8 cellular contexts compared by ENCODE assay signal in genomic region chr15:45586990-45587860, GRCh38. TPM values are rescaled to one million over a fixed set of nuclear protein-coding genes. Genes with fewer than 3 reads are reported as not detected.
DNase-seq lines count a peak whose midpoint lies in the region; ATAC-seq, FAIRE-seq and TF ChIP-seq lines count a peak whose summit lies in the region.

Gene BLOC1S6, plus strand, starts transcription at chr15:45587379. Its CDS starts 65 bp downstream, at chr15:45587444.

- BruUV-seq in mammary epithelial cell (replicated peaks; lab: Mats Ljungman, UMichigan): no TSS peak

- TF ChIP-seq EP300 in A549 (IDR thresholded peaks at IDR 0.05): no peak

- H3K36me3 ChIP-seq in WERI-Rb-1 (peaks cover 3% of the 10 kb centered on the region), mammary epithelial cell (ENCODE audit: insufficient read depth, low read length) (no peaks in the 10 kb centered on the region), small intestine (ENCODE audit: control insufficient read depth in 2 of 2, insufficient read depth in 2 of 2, low read length in 2 of 2) (no peaks in the 10 kb centered on the region)

- H2AFZ ChIP-seq in mammary epithelial cell (ENCODE audit: low read depth, low read length): peak within 1 kb of the TSS; percentile 94

- H3K9ac ChIP-seq in mammary epithelial cell (ENCODE audit: insufficient read depth, low read length): peak within 1 kb of the TSS; percentile 99

- no peaks in the 10 kb centered on the region for H3K9me3 ChIP-seq in A549
- H3K9me3 ChIP-seq in WERI-Rb-1 (ENCODE audit: severe bottlenecking): no peaks in the 10 kb centered on the region
- no peaks in the 10 kb centered on the region for H3K9me3 ChIP-seq in mammary epithelial cell (replicated peaks; ENCODE audit: insufficient read depth, low read length)
- H3K9me3 ChIP-seq in small intestine (ENCODE audit: control insufficient read depth, low read depth): no peaks in the 10 kb centered on the region

- TF ChIP-seq POLR2A in A549 (IDR thresholded peaks at IDR 0.05; ENCODE audit: low read length): peak; percentile 72

- POLR2A ChIA-PET in A549 (lab: Yijun Ruan, JAX): interaction anchor here (0.6 to 1.1 kb wide), 3 partner anchors 10 to 54 kb away, joined by 3 to 5 read pairs (median 3); no protein-coding TSS in a partner anchor

- H3K79me2 ChIP-seq in mammary epithelial cell (ENCODE audit: insufficient read depth, low read length): peaks cover 42% of the 10 kb centered on the region

- in situ Hi-C loops in mammary epithelial cell (cut with MboI; ENCODE audit: low sequenced_read_pairs in 2 of 2): no loop called here

- ATAC-seq in A549 (peak; percentile 90 to 94), GM18858 (IDR thresholded peaks at IDR 0.05; ENCODE audit: unreplicated experiment) (peak; percentile 56), HG03095 (IDR thresholded peaks at IDR 0.05; ENCODE audit: unreplicated experiment) (peak; percentile 72)

- no peaks in the 10 kb centered on the region for H4K20me1 ChIP-seq in mammary epithelial cell (ENCODE audit: insufficient read depth, low read length)

- CTCF ChIA-PET in A549 (lab: Yijun Ruan, JAX) (interaction anchor here (1.3 to 3.9 kb wide), 4 partner anchors 13 to 129 kb away, joined by 4 to 21 read pairs (median 8); no protein-coding TSS in a partner anchor), mammary epithelial cell (lab: Charles Lee; ENCODE audit: low non-redundant PET) (interaction anchor here (0.6 kb wide), 1 partner anchor 198 kb away, joined by 3 read pairs; no protein-coding TSS in a partner anchor)

- H3K27me3 ChIP-seq in WERI-Rb-1 (ENCODE audit: insufficient read depth, low read depth, severe bottlenecking) (no peaks in the 10 kb centered on the region), mammary epithelial cell (ENCODE audit: insufficient read depth, low read length) (no peaks in the 10 kb centered on the region), small intestine (ENCODE audit: control insufficient read depth in 2 of 2, insufficient read depth in 2 of 2, low read length in 2 of 2) (no peaks in the 10 kb centered on the region)

- H3K4me1 ChIP-seq in A549: peaks cover 23% of the 10 kb centered on the region; the same call in 2 of the 3 replicates
- H3K4me1 ChIP-seq in mammary epithelial cell (ENCODE audit: insufficient read depth, low read length): peaks cover 19% of the 10 kb centered on the region
- H3K4me1 ChIP-seq in small intestine (ENCODE audit: control insufficient read depth in 2 of 2, insufficient read depth in 1 of 2, low read depth in 1 of 2, low read length in 1 of 2): peaks cover 3 to 9% of the 10 kb centered on the region in 2 donors

- 2% methylated on average over 27 of the region's 68 CpGs for WGBS in A549 (ENCODE audit: missing lambda C conversion rate)
- WGBS in mammary epithelial cell (ENCODE audit: low coverage, missing lambda C conversion rate): 4% methylated on average over 29 of the region's 68 CpGs
- WGBS in small intestine, 3 donors: 0% methylated on average over 67 to 68 of the region's 68 CpGs

- DNase-seq in A549 (ENCODE audit: low read depth in 1 of 2, low spot score in 1 of 2): peak; percentile 50 to 90
- DNase-seq in NCI-H2171 treated with DMSO at 0.1 percent for 48 hours (lab: John Stamatoyannopoulos, UW): peak; percentile 97
- DNase-seq in WERI-Rb-1: peak; percentile 91
- peak; percentile 91 for DNase-seq in mammary epithelial cell
- DNase-seq in iPS-NIHi11 (ENCODE audit: low spot score): peak; percentile 85
- DNase-seq in small intestine: peak; percentile 92

- peak within 1 kb of the TSS; percentile 95 to 98 for H3K27ac ChIP-seq in A549
- peak within 1 kb of the TSS; percentile 96 for H3K27ac ChIP-seq in WERI-Rb-1
- H3K27ac ChIP-seq in mammary epithelial cell (ENCODE audit: insufficient read depth, low read depth, low read length): peak within 1 kb of the TSS; percentile 93
- H3K27ac ChIP-seq in small intestine (ENCODE audit: low read depth in 1 of 2, low read length in 1 of 2): peak within 1 kb of the TSS; percentile 95 to 97

- no peak for TF ChIP-seq RAD21 in A549 (conservative IDR thresholded peaks at IDR 0.05 in 1 of 2, IDR thresholded peaks at IDR 0.05 in 1 of 2)

- H3K4me3 ChIP-seq in A549 (peak within 1 kb of the TSS; percentile 75), WERI-Rb-1 (ENCODE audit: low read depth, low read length) (peak within 1 kb of the TSS; percentile 87), mammary epithelial cell (replicated peaks in 1 of 3; ENCODE audit: insufficient read depth in 1 of 3, low read depth in 2 of 3, low read length in 3 of 3) (peak within 1 kb of the TSS; percentile 68 to 88 (median 79)), small intestine (ENCODE audit: low read depth in 1 of 2, low read length in 2 of 2) (peak within 1 kb of the TSS; percentile 77 to 96)

- FAIRE-seq in A549 (lab: Jason Lieb, UNC) (no peak), small intestine (lab: Jason Lieb, UNC) (no peak)

- intact Hi-C loops in mammary epithelial cell (cut with micrococcal nuclease): loop anchor here (1.0 kb wide), 3 partner anchors 65 to 185 kb away; partner anchors contain the start of gene SLC30A4

- H3K4me2 ChIP-seq in A549 (peak within 1 kb of the TSS; percentile 97), mammary epithelial cell (ENCODE audit: insufficient read depth, low read depth, low read length) (peak within 1 kb of the TSS; percentile 88)

- TF ChIP-seq CTCF in A549 (IDR thresholded peaks at IDR 0.05): no peak
- no peak for TF ChIP-seq CTCF in WERI-Rb-1 (IDR thresholded peaks at IDR 0.05; ENCODE audit: low read depth, low read length)
- TF ChIP-seq CTCF in mammary epithelial cell (conservative IDR thresholded peaks at IDR 0.05 in 1 of 2, IDR thresholded peaks at IDR 0.05 in 1 of 2; ENCODE audit: extremely low read depth in 1 of 2, insufficient read depth in 1 of 2, low read depth in 1 of 2, low read length in 2 of 2): no peak

- dilution Hi-C loops in mammary epithelial cell (cut with HindIII; ENCODE audit: low sequenced_read_pairs): loop anchor here (5.0 kb wide), 1 partner anchor 55 kb away; no protein-coding TSS in a partner anchor

TF ChIP-seq in A549, 52 proteins besides CTCF, POLR2A, EP300 and RAD21 (continues in another document):
- TF ChIP-seq HMGXB4 (CRISPR knock-in tag; IDR thresholded peaks at IDR 0.05; ENCODE audit: borderline replicate concordance) (0 out of 2 replicates have a peak, but pooled peaks have one; percentile 12), MYC (IDR thresholded peaks at IDR 0.05; ENCODE audit: borderline replicate concordance, low read length) (peak; percentile 50; the same call in 1 of the 2 replicates), ZFP36 (IDR thresholded peaks at IDR 0.05; ENCODE audit: borderline replicate concordance, partially characterized antibody) (no peak), NPAS2 (CRISPR knock-in tag; IDR thresholded peaks at IDR 0.05; ENCODE audit: borderline replicate concordance) (no peak), JUN (IDR thresholded peaks at IDR 0.05) (peak in 1 of 2 experiments; percentile 79; a peak in 4 of 5 replicates), KDM5A (IDR thresholded peaks at IDR 0.05) (peak; percentile 57), BHLHE40 (IDR thresholded peaks at IDR 0.05; ENCODE audit: low read depth, low read length) (no peak), CEBPB (IDR thresholded peaks at IDR 0.05) (no peak), ESRRA (IDR thresholded peaks at IDR 0.05; ENCODE audit: borderline replicate concordance, low read length) (no peak), CBX8 (IDR thresholded peaks at IDR 0.05) (no peak), PHF8 (IDR thresholded peaks at IDR 0.05; ENCODE audit: borderline replicate concordance, low read depth) (peak; percentile 84), KDM1A (IDR thresholded peaks at IDR 0.05; ENCODE audit: low read depth) (no peak), HES2 (IDR thresholded peaks at IDR 0.05) (no peak)
- TF ChIP-seq, protein P1, sequence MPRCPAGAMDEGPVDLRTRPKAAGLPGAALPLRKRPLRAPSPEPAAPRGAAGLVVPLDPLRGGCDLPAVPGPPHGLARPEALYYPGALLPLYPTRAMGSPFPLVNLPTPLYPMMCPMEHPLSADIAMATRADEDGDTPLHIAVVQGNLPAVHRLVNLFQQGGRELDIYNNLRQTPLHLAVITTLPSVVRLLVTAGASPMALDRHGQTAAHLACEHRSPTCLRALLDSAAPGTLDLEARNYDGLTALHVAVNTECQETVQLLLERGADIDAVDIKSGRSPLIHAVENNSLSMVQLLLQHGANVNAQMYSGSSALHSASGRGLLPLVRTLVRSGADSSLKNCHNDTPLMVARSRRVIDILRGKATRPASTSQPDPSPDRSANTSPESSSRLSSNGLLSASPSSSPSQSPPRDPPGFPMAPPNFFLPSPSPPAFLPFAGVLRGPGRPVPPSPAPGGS (IDR thresholded peaks at IDR 0.05): 0 out of 3 replicates have a peak, but pooled peaks have one; percentile 43
- TF ChIP-seq, protein P2, sequence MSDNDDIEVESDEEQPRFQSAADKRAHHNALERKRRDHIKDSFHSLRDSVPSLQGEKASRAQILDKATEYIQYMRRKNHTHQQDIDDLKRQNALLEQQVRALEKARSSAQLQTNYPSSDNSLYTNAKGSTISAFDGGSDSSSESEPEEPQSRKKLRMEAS (IDR thresholded peaks at IDR 0.05): peak; percentile 93

RNA-seq across cellular contexts. Expression of gene BLOC1S6, which starts in this region (rescaled TPM):
- polyA plus RNA-seq in A549 (2011; rRNA removed) (14.2 and 19.0 TPM in 2 replicates), A549 (2017; fragmentation: RNase III; extraction: RNeasy Plus Mini Kit Qiagen cat#74134 plus additional on column Dnase treatment) (30.9 to 32.1 TPM (median 31.8 TPM) in 3 replicates), mammary epithelial cell (10.8 TPM), small intestine (10 to 100 TPM; 14.3 to 24.2 (median 19.5) TPM)
- 4.7 and 5.5 TPM in 2 replicates for polyA plus RNA-seq in A549 (2012; cell fraction: cytosol; rRNA removed)
- polyA plus RNA-seq in A549 (2012; cell fraction: nucleus; rRNA removed): 1.4 and 2.3 TPM in 2 replicates
- 7.1 and 10.1 TPM in 2 replicates for polyA minus RNA-seq in A549 (2011; rRNA and poly(A)+ RNA removed)
- total RNA-seq in mammary epithelial cell: 10 to 100 TPM; 38.0 to 49.2 TPM
- polyA minus RNA-seq in mammary epithelial cell: 49.5 TPM

Comparison
In these comparisons a context has a peak if more than half of its experiments do, and no peak if none do; other contexts are left out.
1. Peak in every context shown above with its lines: DNase-seq, ATAC-seq, H3K4me3 ChIP-seq and H3K27ac ChIP-seq.